In the genomic region with DNA sequence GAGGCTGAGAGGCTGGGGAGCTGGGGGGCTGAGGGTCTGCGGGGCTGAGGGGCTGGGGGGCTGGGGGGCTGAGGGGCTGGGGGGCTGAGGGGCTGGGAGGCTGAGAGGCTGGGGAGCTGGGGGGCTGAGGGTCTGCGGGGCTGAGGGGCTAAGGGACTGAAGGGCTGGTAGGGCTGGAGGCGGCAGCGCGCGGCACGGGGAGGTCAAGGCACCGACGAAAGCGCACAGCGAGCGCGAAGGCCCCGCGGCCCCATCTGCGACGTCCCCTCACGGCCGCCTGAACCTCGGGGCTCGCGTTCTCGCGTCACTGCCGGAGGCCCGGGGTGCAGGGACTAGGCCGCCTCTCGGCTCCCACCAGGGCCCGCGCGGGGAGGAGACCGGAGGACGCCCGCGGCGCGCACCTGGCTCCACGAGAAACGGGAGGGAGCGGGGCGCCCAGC, we compare ENCODE assay signal across 8 cellular contexts. TPM values are rescaled to one million over a fixed set of nuclear protein-coding genes. Genes with fewer than 3 reads are reported as not detected.
DNase-seq lines count a peak whose midpoint lies in the region; ATAC-seq and TF ChIP-seq lines count a peak whose summit lies in the region.

No MANE protein-coding gene starts in this region.

- peak overlapping the region; percentile 78 to 95 (median 90) for H3K27ac ChIP-seq in body of pancreas

- H3K9me3 Mint-ChIP-seq in activated CD4-positive, alpha-beta T cell treated with anti-CD3 and anti-CD28 coated beads, Interleukin-2, amount 10 ng/mL, durations not matched to agents 7 days and 5 days = no peaks in the 10 kb centered on the region

- no peak for DNase-seq in activated CD4-positive, alpha-beta T cell treated with anti-CD3 and anti-CD28 coated beads, Interleukin-2, amount 10 ng/mL, durations not matched to agents 7 days and 5 days
- DNase-seq in activated CD4-positive, alpha-beta T cell treated with anti-CD3 and anti-CD28 coated beads, Interleukin-2, amount 50 U/mL, for 4 hours = no peak
- DNase-seq in body of pancreas (no peak), retina (no peak), NAMALWA (ENCODE audit: low spot score) (no peak), pons (ENCODE audit: low spot score) (no peak)

- H3K4me3 Mint-ChIP-seq in activated CD4-positive, alpha-beta T cell treated with anti-CD3 and anti-CD28 coated beads, Interleukin-2, amount 10 ng/mL, durations not matched to agents 7 days and 5 days = peak overlapping the region; percentile 85

- peaks cover 27% of the 10 kb centered on the region for H3K4me1 Mint-ChIP-seq in activated CD4-positive, alpha-beta T cell treated with anti-CD3 and anti-CD28 coated beads, Interleukin-2, amount 10 ng/mL, durations not matched to agents 7 days and 5 days

- peak overlapping the region; percentile 54 for H3K27ac Mint-ChIP-seq in activated CD4-positive, alpha-beta T cell treated with anti-CD3 and anti-CD28 coated beads, Interleukin-2, amount 10 ng/mL, durations not matched to agents 7 days and 5 days

- H3K36me3 ChIP-seq in body of pancreas (replicated peaks in 1 of 2; ENCODE audit: insufficient read depth in 1 of 2, low read depth in 2 of 2) (peaks cover 3 to 8% of the 10 kb centered on the region in 2 donors), mucosa of stomach (ENCODE audit: control insufficient read depth, insufficient read depth, low read length) (no peaks in the 10 kb centered on the region)

- intact Hi-C loops in body of pancreas (cut with DNase I) = no loop called here

- H3K4me3 ChIP-seq in body of pancreas = peak overlapping the region; percentile 89
- no peak overlapping the region for H3K4me3 ChIP-seq in mucosa of stomach (ENCODE audit: low read length)

- H3K4me1 ChIP-seq in body of pancreas (peaks cover 50% of the 10 kb centered on the region), mucosa of stomach (ENCODE audit: control insufficient read depth, insufficient read depth, low read length) (peaks cover 31% of the 10 kb centered on the region)

- TF ChIP-seq CTCF in body of pancreas (IDR thresholded peaks at IDR 0.05) = no peak

- H3K27me3 Mint-ChIP-seq in activated CD4-positive, alpha-beta T cell treated with anti-CD3 and anti-CD28 coated beads, Interleukin-2, amount 10 ng/mL, durations not matched to agents 7 days and 5 days = no peaks in the 10 kb centered on the region

- no peaks in the 10 kb centered on the region for H3K9me3 ChIP-seq in body of pancreas
- H3K9me3 ChIP-seq in mucosa of stomach (ENCODE audit: control insufficient read depth, low read length) = no peaks in the 10 kb centered on the region

- TF ChIP-seq POLR2A in body of pancreas (IDR thresholded peaks at IDR 0.05) = no peak

- CTCF ChIA-PET in activated CD4-positive, alpha-beta T cell treated with anti-CD3 and anti-CD28 coated beads, Interleukin-2, amount 10 ng/mL, durations not matched to agents 7 days and 5 days (lab: Charles Lee) = no interaction called here

- POLR2A ChIA-PET in activated CD4-positive, alpha-beta T cell treated with anti-CD3 and anti-CD28 coated beads, Interleukin-2, amount 10 ng/mL, durations not matched to agents 7 days and 5 days (lab: Charles Lee) = no interaction called here

- WGBS in body of pancreas, 2 donors = 0% methylated on average over 4 to 25 of the region's 41 CpGs

- ATAC-seq in HG03196 (IDR thresholded peaks at IDR 0.05; ENCODE audit: unreplicated experiment) (peak; percentile 21), body of pancreas (no peak)

- no peaks in the 10 kb centered on the region for H3K27me3 ChIP-seq in body of pancreas
- H3K27me3 ChIP-seq in mucosa of stomach (ENCODE audit: control insufficient read depth, insufficient read depth, low read length) = no peaks in the 10 kb centered on the region

- peaks cover 7% of the 10 kb centered on the region for H3K36me3 Mint-ChIP-seq in activated CD4-positive, alpha-beta T cell treated with anti-CD3 and anti-CD28 coated beads, Interleukin-2, amount 10 ng/mL, durations not matched to agents 7 days and 5 days (ENCODE audit: low read depth)

- peak overlapping the region; percentile 75 for H3K9ac ChIP-seq in mucosa of stomach (ENCODE audit: low read length)

RNA-seq across cellular contexts. Expression of gene INTS11, which starts 0.4 kb away (rescaled TPM):
- total RNA-seq in activated CD4-positive, alpha-beta T cell treated with anti-CD3 and anti-CD28 coated beads, Interleukin-2, amount 10 ng/mL, durations not matched to agents 7 days and 5 days = 100 to 1,000 TPM; 123 to 126 TPM
- 100 to 1,000 TPM in 1 of 2 donors, 10 to 100 TPM in 1; 89.0 to 189 TPM for total RNA-seq in body of pancreas

RNA-seq across cellular contexts. Expression of gene CPTP, which starts 0.5 kb away (rescaled TPM):
- total RNA-seq in activated CD4-positive, alpha-beta T cell treated with anti-CD3 and anti-CD28 coated beads, Interleukin-2, amount 10 ng/mL, durations not matched to agents 7 days and 5 days = 10 to 100 TPM; 25.2 to 27.6 TPM
- total RNA-seq in body of pancreas = 10 to 100 TPM; 15.6 to 33.0 TPM

RNA-seq across cellular contexts. Expression of gene TAS1R3, which starts 7.0 kb away (rescaled TPM):
- total RNA-seq in activated CD4-positive, alpha-beta T cell treated with anti-CD3 and anti-CD28 coated beads, Interleukin-2, amount 10 ng/mL, durations not matched to agents 7 days and 5 days = 1 to 10 TPM; 3.1 to 3.7 TPM
- total RNA-seq in body of pancreas = under 1 TPM in 1 of 2 donors, not detected in 1; 0.26 TPM

RNA-seq across cellular contexts. Expression of gene PUSL1, which starts 15.7 kb away (rescaled TPM):
- total RNA-seq in activated CD4-positive, alpha-beta T cell treated with anti-CD3 and anti-CD28 coated beads, Interleukin-2, amount 10 ng/mL, durations not matched to agents 7 days and 5 days = 10 to 100 TPM; 18.9 to 24.4 TPM
- total RNA-seq in body of pancreas = 10 to 100 TPM; 20.2 to 20.8 TPM

RNA-seq across cellular contexts. Expression of gene ACAP3, which starts 16.4 kb away (rescaled TPM):
- total RNA-seq in activated CD4-positive, alpha-beta T cell treated with anti-CD3 and anti-CD28 coated beads, Interleukin-2, amount 10 ng/mL, durations not matched to agents 7 days and 5 days = 10 to 100 TPM; 69.5 to 92.1 TPM
- total RNA-seq in body of pancreas = 10 to 100 TPM; 37.9 to 53.7 TPM
